In genomic region chr20:31722388-31723281, GRCh38 we compare ENCODE assay signal across 8 cellular contexts. TPM values are rescaled to one million over a fixed set of nuclear protein-coding genes. Genes with fewer than 3 reads are reported as not detected.
DNase-seq lines count a peak whose midpoint lies in the region; ATAC-seq and TF ChIP-seq lines count a peak whose summit lies in the region.

Gene BCL2L1, minus strand, starts transcription at chr20:31722868. Its CDS starts 650 bp downstream, at chr20:31722218.

- TF ChIP-seq CTCF in GM12865 (IDR thresholded peaks at IDR 0.05; ENCODE audit: insufficient read depth, low read depth, low read length, missing control alignments) = peak; percentile 49

- peak within 1 kb of the TSS; percentile 89 for H3K4me3 ChIP-seq in GM12865 (ENCODE audit: low read depth, low read length)

- DNase-seq in GM12865 (ENCODE audit: low read depth) = peak; percentile 79
- peak; percentile 64 for DNase-seq in NCI-H82 treated with DMSO at 0.1 percent for 48 hours (lab: John Stamatoyannopoulos, UW; ENCODE audit: unreplicated experiment)
- DNase-seq in activated CD8-positive, alpha-beta memory T cell treated with anti-CD3 and anti-CD28 coated beads for 24 hours = peak; percentile 90
- peak; percentile 41 for DNase-seq in effector CD8-positive, alpha-beta T cell (lab: John Stamatoyannopoulos, UW)
- peak; percentile 89 to 90 for DNase-seq in lung microvascular endothelial cell (ENCODE audit: low read depth in 2 of 2)
- peak; percentile 23 for DNase-seq in stimulated activated CD8-positive, alpha-beta memory T cell treated with anti-CD3 and anti-CD28 coated beads, Interleukin-12 subunit alpha, Interleukin-12 subunit beta, amount 100 ng/mL, for 1 hour (ENCODE audit: low read depth)

- ATAC-seq in HG03442 (IDR thresholded peaks at IDR 0.05; ENCODE audit: unreplicated experiment) = peak; percentile 15
- ATAC-seq in GM19467 (IDR thresholded peaks at IDR 0.05; ENCODE audit: unreplicated experiment) = no peak

RNA-seq across cellular contexts. Expression of gene BCL2L1, which starts in this region (rescaled TPM):
- total RNA-seq in lung microvascular endothelial cell = 36.0 and 40.7 TPM in 2 replicates

Comparison
In these comparisons a context has a peak if more than half of its experiments do, and no peak if none do; other contexts are left out.
1. DNase-seq: peak in every context shown above with its lines; median percentile 90 in activated CD8-positive, alpha-beta memory T cell treated with anti-CD3 and anti-CD28 coated beads for 24 hours; 90 in lung microvascular endothelial cell; 79 in GM12865; 64 in NCI-H82 treated with DMSO at 0.1 percent for 48 hours; 41 in effector CD8-positive, alpha-beta T cell; 23 in stimulated activated CD8-positive, alpha-beta memory T cell treated with anti-CD3 and anti-CD28 coated beads, Interleukin-12 subunit alpha, Interleukin-12 subunit beta, amount 100 ng/mL, for 1 hour.